ENCODE assay signal across 8 cellular contexts in the genomic region with DNA sequence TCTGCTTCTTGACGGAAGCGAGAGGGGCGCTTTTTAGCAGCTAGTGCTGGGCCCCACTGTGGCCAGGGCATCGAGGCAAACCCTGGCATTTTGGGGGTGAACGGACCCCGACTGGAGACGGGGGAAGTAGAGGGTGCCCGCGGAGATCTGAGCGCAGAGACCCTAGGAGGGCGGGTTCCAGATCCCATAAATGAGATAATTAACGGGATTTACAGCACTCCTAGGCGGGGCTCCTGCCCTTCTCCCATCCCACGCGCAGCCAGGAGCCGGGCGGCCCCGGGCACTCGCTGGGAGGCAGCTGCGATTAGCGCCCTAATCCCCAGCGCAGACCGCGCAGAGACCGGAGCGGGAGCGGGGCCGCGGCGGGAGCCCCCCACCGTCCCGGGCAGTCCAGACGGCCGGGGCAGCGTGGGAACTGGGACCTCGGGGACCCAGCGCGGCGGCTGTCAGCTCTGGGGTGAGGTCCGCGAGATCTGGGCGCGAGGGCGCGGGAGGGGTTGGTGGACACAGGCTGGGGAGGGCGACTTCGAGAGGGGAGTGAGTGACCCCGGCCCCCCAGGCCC. TPM values are rescaled to one million over a fixed set of nuclear protein-coding genes. Genes with fewer than 3 reads are reported as not detected.
DNase-seq lines count a peak whose midpoint lies in the region; ATAC-seq and TF ChIP-seq lines count a peak whose summit lies in the region.

No MANE protein-coding gene starts in this region.

- peaks cover 31% of the 10 kb centered on the region for H3K4me1 ChIP-seq in GM23338 (ENCODE audit: insufficient read depth)
- peaks cover 25% of the 10 kb centered on the region for H3K4me1 ChIP-seq in hepatocyte (ENCODE audit: insufficient read depth)
- peaks cover 6 to 7% (median 7%) of the 10 kb centered on the region in 3 donors for H3K4me1 ChIP-seq in skeletal muscle tissue (ENCODE audit: control insufficient read depth in 3 of 3, insufficient read depth in 3 of 3, low read length in 3 of 3)

- no peaks in the 10 kb centered on the region for H3F3A ChIP-seq in GM23338 (replicated peaks; ENCODE audit: low read depth)

- CTCF ChIA-PET in WTC11 (lab: Charles Lee): interaction anchor here (0.9 to 1.0 kb wide), 2 partner anchors 32 to 57 kb away, joined by 3 read pairs; no protein-coding TSS in a partner anchor

- H3K36me3 Mint-ChIP-seq in GM23338 (ENCODE audit: low read depth) (no peaks in the 10 kb centered on the region; the same call in 2 of the 3 replicates), WTC11 (no peaks in the 10 kb centered on the region)

- H3K9me3 ChIP-seq in hepatocyte (ENCODE audit: low read depth) (no peaks in the 10 kb centered on the region), skeletal muscle tissue (ENCODE audit: control insufficient read depth in 3 of 3, low read length in 3 of 3) (no peaks in the 10 kb centered on the region)

- H2AFZ ChIP-seq in GM23338: peak overlapping the region; percentile 83
- H2AFZ ChIP-seq in hepatocyte: peak overlapping the region; percentile 72

- no peaks in the 10 kb centered on the region for H3K36me3 ChIP-seq in GM23338 (ENCODE audit: insufficient read depth)
- H3K36me3 ChIP-seq in hepatocyte (replicated peaks; ENCODE audit: insufficient read depth, low read depth): no peaks in the 10 kb centered on the region
- H3K36me3 ChIP-seq in skeletal muscle tissue (ENCODE audit: control insufficient read depth in 3 of 3, insufficient read depth in 3 of 3, low read length in 3 of 3): no peaks in the 10 kb centered on the region

- peak overlapping the region; percentile 95 for H3K4me2 ChIP-seq in GM23338
- peak overlapping the region; percentile 95 for H3K4me2 ChIP-seq in hepatocyte

- TF ChIP-seq CTCF in GM23338 (conservative IDR thresholded peaks at IDR 0.05; ENCODE audit: low read depth in 2 of 2) (no peak), WTC11 (IDR thresholded peaks at IDR 0.05) (no peak), hepatocyte (IDR thresholded peaks at IDR 0.05; ENCODE audit: poor library complexity) (no peak)

- ATAC-seq in GM23338 (peak; percentile 63), WTC11 (peak; percentile 33), GM21447 (IDR thresholded peaks at IDR 0.05; ENCODE audit: unreplicated experiment) (no peak)

- H3K27ac ChIP-seq in GM23338 (ENCODE audit: low read depth) (no peak overlapping the region), hepatocyte (peak overlapping the region; percentile 61), skeletal muscle tissue (ENCODE audit: low read depth, low read length) (peak overlapping the region; percentile 58)

- H3K27me3 Mint-ChIP-seq in GM23338 (ENCODE audit: insufficient read depth, low read depth, poor library complexity) (peaks cover 22% of the 10 kb centered on the region), WTC11 (ENCODE audit: low read depth) (peaks cover 41% of the 10 kb centered on the region)

- DNase-seq in GM23338 (ENCODE audit: low spot score) (peak; percentile 38), WTC11 (ENCODE audit: low spot score) (peak; percentile 26), hepatocyte (ENCODE audit: low spot score) (peak; percentile 40), UCSD-AML1 (lab: John Stamatoyannopoulos, UW; ENCODE audit: unreplicated experiment) (no peak), DMS79 treated with DMSO at 0.1 percent for 48 hours (lab: John Stamatoyannopoulos, UW) (no peak)
- DNase-seq in activated effector memory CD4-positive, alpha-beta T cell treated with Interleukin-2 at 50 U/mL for 16 hours: no peak

- H3K9ac ChIP-seq in skeletal muscle tissue (ENCODE audit: low read depth in 1 of 3, low read length in 3 of 3): peak overlapping the region; percentile 50 to 82 (median 51)

- 1% methylated on average over 42 of the region's 48 CpGs for WGBS in hepatocyte (ENCODE audit: low lambda C conversion rate, missing lambda C conversion rate)

- H4K20me1 ChIP-seq in GM23338 (replicated peaks; ENCODE audit: insufficient read depth) (no peaks in the 10 kb centered on the region), hepatocyte (ENCODE audit: insufficient read depth, poor library complexity, severe bottlenecking) (no peaks in the 10 kb centered on the region)

- H3K4me1 Mint-ChIP-seq in GM23338 (peaks cover 33% of the 10 kb centered on the region), WTC11 (peaks cover 39% of the 10 kb centered on the region)

- H3K4me3 ChIP-seq in GM23338: peak overlapping the region; percentile 72
- peak overlapping the region; percentile 89 for H3K4me3 ChIP-seq in hepatocyte
- H3K4me3 ChIP-seq in skeletal muscle tissue (ENCODE audit: low read length in 3 of 3): peak overlapping the region; percentile 25 to 76 (median 71)

- H3K27me3 ChIP-seq in GM23338 (ENCODE audit: insufficient read depth) (peaks cover 36% of the 10 kb centered on the region), hepatocyte (no peaks in the 10 kb centered on the region), skeletal muscle tissue (ENCODE audit: control insufficient read depth in 3 of 3, insufficient read depth in 3 of 3, low read length in 3 of 3) (no peaks in the 10 kb centered on the region)

- POLR2A ChIA-PET in WTC11 (lab: Charles Lee): no interaction called here

- peak overlapping the region; percentile 77 for H3K4me3 Mint-ChIP-seq in GM23338
- H3K4me3 Mint-ChIP-seq in WTC11: peak overlapping the region; percentile 73

- H3K9me2 ChIP-seq in GM23338 (ENCODE audit: insufficient read depth): no peaks in the 10 kb centered on the region
- H3K9me2 ChIP-seq in hepatocyte (replicated peaks; ENCODE audit: insufficient read depth): no peaks in the 10 kb centered on the region

- no peaks in the 10 kb centered on the region; the same call in 2 of the 3 replicates for H3K9me3 Mint-ChIP-seq in GM23338
- H3K9me3 Mint-ChIP-seq in WTC11: no peaks in the 10 kb centered on the region

- no peak overlapping the region for H3K27ac Mint-ChIP-seq in GM23338
- no peak overlapping the region for H3K27ac Mint-ChIP-seq in WTC11

- H3K79me2 ChIP-seq in GM23338 (replicated peaks; ENCODE audit: insufficient read depth) (no peaks in the 10 kb centered on the region), hepatocyte (peaks cover 17% of the 10 kb centered on the region)

TF ChIP-seq in GM23338, 12 proteins besides CTCF, POLR2A, EP300 and RAD21:
- TF ChIP-seq JUNB (IDR thresholded peaks at IDR 0.05; ENCODE audit: unreplicated experiment) (no peak), NANOG (IDR thresholded peaks at IDR 0.05; ENCODE audit: borderline replicate concordance) (no peak), CREB1 (CRISPR knock-in tag; IDR thresholded peaks at IDR 0.05; ENCODE audit: low read depth) (no peak), EZH2 (IDR thresholded peaks at IDR 0.05; ENCODE audit: low read depth, unreplicated experiment) (peak; percentile 58)
- TF ChIP-seq, protein P1, sequence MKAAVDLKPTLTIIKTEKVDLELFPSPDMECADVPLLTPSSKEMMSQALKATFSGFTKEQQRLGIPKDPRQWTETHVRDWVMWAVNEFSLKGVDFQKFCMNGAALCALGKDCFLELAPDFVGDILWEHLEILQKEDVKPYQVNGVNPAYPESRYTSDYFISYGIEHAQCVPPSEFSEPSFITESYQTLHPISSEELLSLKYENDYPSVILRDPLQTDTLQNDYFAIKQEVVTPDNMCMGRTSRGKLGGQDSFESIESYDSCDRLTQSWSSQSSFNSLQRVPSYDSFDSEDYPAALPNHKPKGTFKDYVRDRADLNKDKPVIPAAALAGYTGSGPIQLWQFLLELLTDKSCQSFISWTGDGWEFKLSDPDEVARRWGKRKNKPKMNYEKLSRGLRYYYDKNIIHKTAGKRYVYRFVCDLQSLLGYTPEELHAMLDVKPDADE (IDR thresholded peaks at IDR 0.05): no peak
TF ChIP-seq in GM23338: peak in this region for 1.

TF ChIP-seq in WTC11, 78 proteins besides CTCF, POLR2A, EP300 and RAD21:
- TF ChIP-seq GRHL2 (CRISPR knock-in tag; IDR thresholded peaks at IDR 0.05; ENCODE audit: insufficient replicate concordance, severe bottlenecking) (no peak), ZNF396 (CRISPR knock-in tag; IDR thresholded peaks at IDR 0.05; ENCODE audit: borderline replicate concordance) (no peak)

RNA-seq across cellular contexts. Expression of a gene that starts 0.7 kb away (rescaled TPM):
- total RNA-seq in GM23338 (2014; rRNA removed; shearing (Covaris generic)): 2.1 and 2.3 TPM in 2 replicates
- polyA plus RNA-seq in GM23338 (2016; fragmentation: Nextera tagmentation; extraction: Ambion mirVana): 0.78 TPM in 2 replicates
- total RNA-seq in WTC11 (2021): 1.7 to 2.2 TPM (median 1.8 TPM) in 3 replicates
- total RNA-seq in hepatocyte: 11.0 and 12.8 TPM in 2 replicates
- 7.0 and 9.2 TPM in 2 replicates for polyA plus RNA-seq in hepatocyte
- 19.8 TPM for total RNA-seq in skeletal muscle tissue

Comparison
In these comparisons a context has a peak if more than half of its experiments do, and no peak if none do; other contexts are left out.
1. DNase-seq: peak in GM23338 (single experiment), WTC11 (single experiment) and hepatocyte (single experiment); none in UCSD-AML1 (single experiment), activated effector memory CD4-positive, alpha-beta T cell treated with Interleukin-2 at 50 U/mL for 16 hours (single experiment) and DMS79 treated with DMSO at 0.1 percent for 48 hours (single experiment).
2. Peak in every context shown above with its lines, with median percentiles within 50 percentile points of each other: H3K4me3 ChIP-seq.